ENCODE assay signal across 1 cellular context in genomic region chr20:34045294-34045693, GRCh38.
TF ChIP-seq lines count a peak whose summit lies in the region.

No MANE protein-coding gene starts in this region.

TF ChIP-seq in HEK293, 187 proteins besides CTCF, POLR2A, EP300 and RAD21 (continued from another document):
- TF ChIP-seq PRDM10 (tag by site-specific recombination; IDR thresholded peaks at IDR 0.05) (no peak), ZFHX2 (tag by site-specific recombination; conservative IDR thresholded peaks at IDR 0.05) (peak; percentile 47; the same call in 1 of the 2 replicates), EGR2 (tag by site-specific recombination; IDR thresholded peaks at IDR 0.05; ENCODE audit: low read depth) (0 out of 2 replicates have a peak, but pooled peaks have one; percentile 8), ZNF514 (tag by site-specific recombination; IDR thresholded peaks at IDR 0.05) (no peak), ZNF571 (tag by site-specific recombination; IDR thresholded peaks at IDR 0.05) (no peak), ZBTB6 (tag by site-specific recombination; IDR thresholded peaks at IDR 0.05) (no peak), PRDM1 (tag by site-specific recombination; IDR thresholded peaks at IDR 0.05) (no peak)
TF ChIP-seq in HEK293: peak in this region for 6.
